9 cellular contexts compared by ENCODE assay signal in the genomic region with DNA sequence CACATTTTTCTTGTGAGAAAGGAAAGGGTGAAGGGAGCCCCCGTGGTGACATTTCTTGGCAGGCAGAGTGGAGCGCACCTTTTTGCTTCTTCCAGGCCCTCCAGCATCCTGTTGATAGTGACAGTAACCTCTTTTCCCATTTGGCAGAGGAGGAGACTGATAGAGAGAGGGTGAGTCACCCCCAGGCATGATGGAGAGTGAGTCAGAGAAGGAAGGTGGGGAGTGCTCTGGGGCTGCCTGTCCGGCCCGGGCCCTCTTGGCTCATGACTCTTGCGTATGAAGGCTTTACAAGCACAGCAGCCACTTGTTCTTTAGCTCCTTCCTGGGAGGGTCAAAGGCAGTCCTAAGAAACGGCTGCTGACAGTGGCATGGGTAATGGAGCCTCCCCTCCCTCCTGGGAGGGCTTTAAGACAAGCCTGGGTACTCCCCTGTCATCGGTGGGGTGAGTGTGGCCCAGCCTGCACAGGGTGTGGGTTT. TPM values are rescaled to one million over a fixed set of nuclear protein-coding genes. Genes with fewer than 3 reads are reported as not detected.
DNase-seq lines count a peak whose midpoint lies in the region; ATAC-seq and TF ChIP-seq lines count a peak whose summit lies in the region.
"Had no signal": no experiment of that assay in that cellular context is flagged by ENCODE, and none has a peak within 500 bp of the region (broad histone marks: within the 10 kb centered on the region; RNA-seq: fewer than 3 reads in every experiment).

No MANE protein-coding gene starts in this region.

- H3K9ac ChIP-seq in mammary epithelial cell (ENCODE audit: insufficient read depth, low read length) (no peak overlapping the region), muscle layer of colon (ENCODE audit: low read length) (no peak overlapping the region)
- H3K9ac ChIP-seq: KMS-11 had no signal

- H3K27ac Mint-ChIP-seq in T-helper 17 cell, result no peak overlapping the region

- H3K4me3 ChIP-seq in mammary epithelial cell (replicated peaks in 1 of 3; ENCODE audit: insufficient read depth in 1 of 3, low read depth in 2 of 3, low read length in 3 of 3), result no peak overlapping the region
- H3K4me3 ChIP-seq in muscle layer of colon (ENCODE audit: low read depth in 1 of 2, low read length in 2 of 2), result no peak overlapping the region

- H3K27ac ChIP-seq in mammary epithelial cell (ENCODE audit: insufficient read depth, low read depth, low read length), result no peak overlapping the region
- peak overlapping the region; percentile 7 for H3K27ac ChIP-seq in muscle layer of colon (ENCODE audit: low read depth, low read length)
- H3K27ac ChIP-seq: KMS-11 had no signal

- H3K9me3 ChIP-seq in mammary epithelial cell (replicated peaks; ENCODE audit: insufficient read depth, low read length), result no peaks in the 10 kb centered on the region
- H3K9me3 ChIP-seq in muscle layer of colon (ENCODE audit: low read length), result no peaks in the 10 kb centered on the region
- no peaks in the 10 kb centered on the region for H3K9me3 ChIP-seq in T-helper 17 cell (ENCODE audit: control insufficient read depth, low read length, poor library complexity, severe bottlenecking)

- no peak overlapping the region for H3K4me3 Mint-ChIP-seq in T-helper 17 cell

- no peak for TF ChIP-seq CTCF in mammary epithelial cell (conservative IDR thresholded peaks at IDR 0.05 in 1 of 2, IDR thresholded peaks at IDR 0.05 in 1 of 2; ENCODE audit: extremely low read depth in 1 of 2, insufficient read depth in 1 of 2, low read depth in 1 of 2, low read length in 2 of 2)

- CTCF ChIA-PET in mammary epithelial cell (lab: Charles Lee; ENCODE audit: low non-redundant PET), result interaction anchor here (0.6 kb wide), 1 partner anchor 12 kb away, joined by 5 read pairs; no protein-coding TSS in a partner anchor

- 74% methylated on average over 3 of the region's 7 CpGs for WGBS in mammary epithelial cell (ENCODE audit: low coverage, missing lambda C conversion rate)

- H3K27me3 ChIP-seq in mammary epithelial cell (ENCODE audit: insufficient read depth, low read length), result no peaks in the 10 kb centered on the region
- no peaks in the 10 kb centered on the region for H3K27me3 ChIP-seq in muscle layer of colon (ENCODE audit: control insufficient read depth in 1 of 2, insufficient read depth in 2 of 2, low read length in 2 of 2)

- no peaks in the 10 kb centered on the region for H3K36me3 Mint-ChIP-seq in T-helper 17 cell (ENCODE audit: low read depth)

- H3K4me1 Mint-ChIP-seq in T-helper 17 cell, result no peaks in the 10 kb centered on the region

- intact Hi-C loops in mammary epithelial cell (cut with micrococcal nuclease), result loop anchor here (2.0 kb wide), 1 partner anchor 26 kb away; no protein-coding TSS in a partner anchor

- no TSS peak for BruUV-seq in mammary epithelial cell (replicated peaks; lab: Mats Ljungman, UMichigan)

- no peak overlapping the region for H2AFZ ChIP-seq in mammary epithelial cell (ENCODE audit: low read depth, low read length)

- dilution Hi-C loops in mammary epithelial cell (cut with HindIII; ENCODE audit: low sequenced_read_pairs), result no loop called here

- ATAC-seq in T-helper 17 cell, result no peak

- DNase-seq in AG20443 (ENCODE audit: low spot score) (peak; percentile 97), Kasumi-1 (lab: John Stamatoyannopoulos, UW) (peak; percentile 54 to 55), mammary epithelial cell (peak; percentile 96), midbrain (lab: John Stamatoyannopoulos, UW) (no peak), glomerular visceral epithelial cell (ENCODE audit: extremely low spot score) (no peak), COLO668 (lab: John Stamatoyannopoulos, UW; ENCODE audit: unreplicated experiment) (no peak), T-helper 17 cell (no peak)

- H3K27me3 Mint-ChIP-seq in T-helper 17 cell, result no peaks in the 10 kb centered on the region

- H3K79me2 ChIP-seq in mammary epithelial cell (ENCODE audit: insufficient read depth, low read length), result no peaks in the 10 kb centered on the region

- no peak overlapping the region for H3K4me2 ChIP-seq in mammary epithelial cell (ENCODE audit: insufficient read depth, low read depth, low read length)
- H3K4me2 ChIP-seq: KMS-11 had no signal

- in situ Hi-C loops in mammary epithelial cell (cut with MboI; ENCODE audit: low sequenced_read_pairs in 2 of 2), result no loop called here

- H3K36me3 ChIP-seq in mammary epithelial cell (ENCODE audit: insufficient read depth, low read length) (peaks cover 10% of the 10 kb centered on the region), muscle layer of colon (ENCODE audit: insufficient read depth, low read length) (no peaks in the 10 kb centered on the region)

- H4K20me1 ChIP-seq in mammary epithelial cell (ENCODE audit: insufficient read depth, low read length), result no peaks in the 10 kb centered on the region

- peaks cover 11% of the 10 kb centered on the region for H3K4me1 ChIP-seq in mammary epithelial cell (ENCODE audit: insufficient read depth, low read length)
- H3K4me1 ChIP-seq in muscle layer of colon (ENCODE audit: insufficient read depth, low read length), result peaks cover 12% of the 10 kb centered on the region

RNA-seq across cellular contexts. Expression of a gene that starts 16.0 kb away (rescaled TPM):
- total RNA-seq in mammary epithelial cell (not detected), T-helper 17 cell (under 1 TPM in 1 of 2 donors, not detected in 1; 0.42 TPM)
- polyA plus RNA-seq in mammary epithelial cell, result not detected
- not detected for polyA minus RNA-seq in mammary epithelial cell

RNA-seq across cellular contexts. Expression of a gene that starts 28.0 kb away (rescaled TPM):
- total RNA-seq in mammary epithelial cell, result 10 to 100 TPM; 13.7 to 33.8 TPM
- polyA plus RNA-seq in mammary epithelial cell, result 24.6 TPM
- polyA minus RNA-seq in mammary epithelial cell, result 11.1 TPM
- not detected for total RNA-seq in T-helper 17 cell

RNA-seq across cellular contexts. Expression of a gene that starts 40.9 kb away (rescaled TPM):
- 1 to 10 TPM in 1 of 2 donors, under 1 TPM in 1; 0.67 to 1.4 TPM for total RNA-seq in mammary epithelial cell
- polyA plus RNA-seq in mammary epithelial cell, result 0.97 TPM
- not detected for polyA minus RNA-seq in mammary epithelial cell
- total RNA-seq in T-helper 17 cell, result 100 to 1,000 TPM; 228 to 238 TPM

RNA-seq across cellular contexts. Expression of a gene that starts 56.6 kb away (rescaled TPM):
- total RNA-seq in mammary epithelial cell (10 to 100 TPM; 25.5 to 28.0 TPM), T-helper 17 cell (10 to 100 TPM in 1 of 2 donors, 1 to 10 TPM in 1; 9.2 to 48.3 TPM)
- 10.9 TPM for polyA plus RNA-seq in mammary epithelial cell
- polyA minus RNA-seq in mammary epithelial cell, result 40.5 TPM

Comparison
In these comparisons a context has a peak if more than half of its experiments do, and no peak if none do; other contexts are left out.
1. DNase-seq: peak in AG20443 (single experiment), Kasumi-1 (2 of 2) and mammary epithelial cell (single experiment); none in midbrain (single experiment), glomerular visceral epithelial cell (single experiment), COLO668 (single experiment) and T-helper 17 cell (0 of 3).
2. RNA of a gene that starts 28.0 kb away (total RNA-seq): 13.7 to 33.8 TPM in mammary epithelial cell; not detected in T-helper 17 cell; every median in the first group is over 10 times any median in the second.
3. RNA of a gene that starts 40.9 kb away (total RNA-seq): 228 to 238 TPM in T-helper 17 cell; 0.67 to 1.4 TPM in mammary epithelial cell; every median in the first group is over 10 times any median in the second.